Comparison of ENCODE assay signal across 23 cellular contexts in the genomic region with DNA sequence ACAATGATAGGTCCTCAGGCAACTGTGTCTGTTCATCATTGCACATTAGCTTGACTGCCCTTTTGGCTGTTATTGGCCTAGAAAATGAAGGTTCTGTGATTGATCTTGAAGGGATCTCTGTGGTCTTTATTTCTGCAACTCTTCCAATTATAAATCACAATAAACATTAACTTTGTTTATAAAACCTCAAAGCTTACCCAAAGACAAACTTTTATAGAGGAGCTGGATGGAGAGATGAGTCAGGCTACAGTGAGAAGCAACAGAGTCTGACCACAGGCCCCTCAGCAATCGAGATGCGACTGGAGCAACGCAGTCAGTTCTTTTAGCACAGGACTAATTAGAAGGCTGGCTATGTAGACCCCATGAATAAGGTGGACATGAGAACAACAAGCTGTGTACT. TPM values are rescaled to one million over a fixed set of nuclear protein-coding genes. Genes with fewer than 3 reads are reported as not detected.
DNase-seq lines count a peak whose midpoint lies in the region; ATAC-seq and TF ChIP-seq lines count a peak whose summit lies in the region.
"Had no signal": no experiment of that assay in that cellular context is flagged by ENCODE, and none has a peak within 500 bp of the region (broad histone marks: within the 10 kb centered on the region; RNA-seq: fewer than 3 reads in every experiment).

No MANE protein-coding gene starts in this region.

- H3K27ac ChIP-seq in fibroblast of lung (ENCODE audit: insufficient read depth, low read length) = peak overlapping the region; percentile 31
- H3K27ac ChIP-seq in neutrophil = peak overlapping the region; percentile 91
- H3K27ac ChIP-seq in uterus = no peak overlapping the region
- H3K27ac ChIP-seq: C4-2B, KMS-11, PC-9 had no signal

- no peak overlapping the region for H2AFZ ChIP-seq in fibroblast of lung (ENCODE audit: low read length)
- H2AFZ ChIP-seq: PC-9 had no signal

- peaks cover 0 to 1% (median 1%) of the 10 kb centered on the region in 3 donors for H3K27me3 Mint-ChIP-seq in CD14-positive monocyte (ENCODE audit: low read depth in 3 of 3)
- H3K27me3 Mint-ChIP-seq: activated CD8-positive, alpha-beta T cell treated with anti-CD3 and anti-CD28 coated beads for 36 hours; stimulated activated naive B cell treated with anti-CD40 and anti-IgM and Interleukin-4, amounts not matched to agents 10 μg/mL and 1 μg/mL and 100 μg/mL, for 72 hours; type B pancreatic cell had no signal

- no peak for ATAC-seq in HG03457 (IDR thresholded peaks at IDR 0.05; ENCODE audit: unreplicated experiment)
- ATAC-seq: activated CD8-positive, alpha-beta T cell treated with anti-CD3 and anti-CD28 coated beads for 36 hours; esophagus mucosa had no signal

- peaks cover 0 to 3% (median 0%) of the 10 kb centered on the region in 7 donors for H3K9me3 Mint-ChIP-seq in CD14-positive monocyte
- H3K9me3 Mint-ChIP-seq: activated CD8-positive, alpha-beta T cell treated with anti-CD3 and anti-CD28 coated beads for 36 hours; nephron progenitor cell; type B pancreatic cell had no signal

- peaks cover 93% of the 10 kb centered on the region for H3K4me1 Mint-ChIP-seq in CD14-positive monocyte

- no peaks in the 10 kb centered on the region for H4K20me1 ChIP-seq in fibroblast of lung (ENCODE audit: control insufficient read depth, extremely low read depth, insufficient read depth, low read length)

- no peak for TF ChIP-seq CTCF in CD14-positive monocyte (IDR thresholded peaks at IDR 0.05)
- no peak for TF ChIP-seq CTCF in fibroblast of lung (conservative IDR thresholded peaks at IDR 0.05 in 1 of 2, IDR thresholded peaks at IDR 0.05 in 1 of 2; ENCODE audit: low read depth in 1 of 2, low read length in 2 of 2)
- TF ChIP-seq CTCF in neutrophil (IDR thresholded peaks at IDR 0.05) = no peak
- TF ChIP-seq CTCF in uterus (IDR thresholded peaks at IDR 0.05) = no peak

- H3K4me1 ChIP-seq in fibroblast of lung (ENCODE audit: control insufficient read depth, extremely low read depth, insufficient read depth, low read length) (peaks cover 37% of the 10 kb centered on the region), neutrophil (ENCODE audit: control insufficient read depth in 1 of 2, insufficient read depth in 1 of 2, low read depth in 1 of 2, low read length in 1 of 2) (peaks cover 92 to 96% of the 10 kb centered on the region in 2 experiments), uterus (peaks cover 0 to 11% of the 10 kb centered on the region in 2 donors)

- peaks cover 99% of the 10 kb centered on the region for H3K79me2 ChIP-seq in fibroblast of lung (ENCODE audit: control insufficient read depth, insufficient read depth, low read length)

- H3K36me3 Mint-ChIP-seq in CD14-positive monocyte = peaks cover 52 to 63% of the 10 kb centered on the region in 2 donors

- in situ Hi-C loops in G401 (cut with HindIII; ENCODE audit: low sequenced_read_pairs) = no loop called here

- TF ChIP-seq POLR2A in uterus (IDR thresholded peaks at IDR 0.05) = no peak

- H3K9me3 ChIP-seq in fibroblast of lung (ENCODE audit: control insufficient read depth, insufficient read depth, low read depth, low read length) (no peaks in the 10 kb centered on the region), neutrophil (no peaks in the 10 kb centered on the region), uterus (no peaks in the 10 kb centered on the region)
- H3K9me3 ChIP-seq: ascending aorta had no signal

- H3K36me3 ChIP-seq in fibroblast of lung (ENCODE audit: control insufficient read depth, insufficient read depth, low read length) (peaks cover 5% of the 10 kb centered on the region), neutrophil (peaks cover 4% of the 10 kb centered on the region), uterus (no peaks in the 10 kb centered on the region)

- H3K27me3 ChIP-seq in fibroblast of lung (ENCODE audit: control insufficient read depth, insufficient read depth, low read length) (no peaks in the 10 kb centered on the region), neutrophil (no peaks in the 10 kb centered on the region), uterus (no peaks in the 10 kb centered on the region)
- H3K27me3 ChIP-seq: ascending aorta had no signal

- intact Hi-C loops in CD14-positive monocyte (cut with micrococcal nuclease) = no loop called here
- intact Hi-C loops in uterus (cut with DNase I; ENCODE audit: low total_unique reads) = no loop called here

- H3K4me3 Mint-ChIP-seq in CD14-positive monocyte = peak overlapping the region; percentile 69 to 73
- H3K4me3 Mint-ChIP-seq: activated CD8-positive, alpha-beta T cell treated with anti-CD3 and anti-CD28 coated beads for 36 hours; nephron progenitor cell; type B pancreatic cell had no signal

- DNase-seq in CD14-positive monocyte (ENCODE audit: low spot score) = no peak
- DNase-seq in MV-4-11 (lab: John Stamatoyannopoulos, UW) = peak; percentile 38
- DNase-seq in fibroblast of lung (ENCODE audit: low read depth in 2 of 2) = peak; percentile 64 to 72
- no peak for DNase-seq in NCI-H1436 treated with DMSO at 0.1 percent for 48 hours (lab: John Stamatoyannopoulos, UW)
- no peak for DNase-seq in G401 (ENCODE audit: low spot score)
- DNase-seq in uterus = no peak
- DNase-seq: activated CD8-positive, alpha-beta T cell treated with anti-CD3 and anti-CD28 coated beads for 36 hours; activated effector memory CD4-positive, alpha-beta T cell treated with Interleukin-2 at 50 U/mL for 16 hours; H7; NCI-H187; NCI-H524; nephron progenitor cell; PC-9; stimulated activated naive B cell treated with anti-CD40 and anti-IgM and Interleukin-4, amounts not matched to agents 10 μg/mL and 1 μg/mL and 100 μg/mL, for 72 hours had no signal

- no peak overlapping the region for H3K9ac ChIP-seq in fibroblast of lung (ENCODE audit: insufficient read depth, low read length)
- H3K9ac ChIP-seq: KMS-11 had no signal

- H3K4me2 ChIP-seq in fibroblast of lung (ENCODE audit: extremely low read depth, insufficient read depth, low read length) = peak overlapping the region; percentile 46
- H3K4me2 ChIP-seq: KMS-11, PC-9 had no signal

- peak overlapping the region; percentile 94 to 99 (median 97) for H3K27ac Mint-ChIP-seq in CD14-positive monocyte
- H3K27ac Mint-ChIP-seq: activated CD8-positive, alpha-beta T cell treated with anti-CD3 and anti-CD28 coated beads for 36 hours; nephron progenitor cell had no signal

- no peak overlapping the region for H3K4me3 ChIP-seq in fibroblast of lung (replicated peaks in 1 of 4; ENCODE audit: control extremely low read depth in 1 of 4, insufficient read depth in 1 of 4, low read depth in 3 of 4, low read length in 4 of 4)
- H3K4me3 ChIP-seq in neutrophil (ENCODE audit: low read depth in 1 of 2, low read length in 1 of 2) = peak overlapping the region in 1 of 2 experiments; percentile 40
- no peak overlapping the region for H3K4me3 ChIP-seq in uterus
- H3K4me3 ChIP-seq: ascending aorta, PC-9 had no signal

RNA-seq across cellular contexts. Expression of a gene that starts 5.3 kb away (rescaled TPM):
- polyA plus RNA-seq in CD14-positive monocyte (100 to 1,000 TPM; 352 to 443 TPM), fibroblast of lung (95.6 and 128 TPM in 2 replicates)
- total RNA-seq in fibroblast of lung (154 and 191 TPM in 2 replicates), uterus (100 to 1,000 TPM; 121 to 200 (median 141) TPM)
- 82.3 and 119 TPM in 2 replicates for polyA plus RNA-seq in fibroblast of lung (2012)
- polyA minus RNA-seq in fibroblast of lung (ENCODE audit: low replicate concordance) = 56.9 and 95.6 TPM in 2 replicates
- 912 and 1,162 TPM in 2 replicates for total RNA-seq in G401 (2014; rRNA removed; shearing (Covaris generic))

RNA-seq across cellular contexts. Expression of a gene that starts 53.5 kb away (rescaled TPM):
- polyA plus RNA-seq in CD14-positive monocyte (under 1 TPM; 0.14 to 0.15 TPM), fibroblast of lung (not detected in 2 replicates)
- total RNA-seq in fibroblast of lung (not detected in 2 replicates), uterus (not detected)
- not detected in 2 replicates for polyA plus RNA-seq in fibroblast of lung (2012)
- 0.52 TPM in 1 of 2 replicates, not detected in the other for polyA minus RNA-seq in fibroblast of lung (ENCODE audit: low replicate concordance)
- 0.18 and 0.24 TPM in 2 replicates for total RNA-seq in G401 (2014; rRNA removed; shearing (Covaris generic))
- total RNA-seq: activated CD8-positive, alpha-beta T cell treated with anti-CD3 and anti-CD28 coated beads for 36 hours; ascending aorta; dermis microvascular lymphatic vessel endothelial cell; esophagus mucosa; H7; lower leg skin; PC-9 had no signal

RNA-seq across cellular contexts. Expression of a gene that starts 58.5 kb away (rescaled TPM):
- polyA plus RNA-seq in CD14-positive monocyte = under 1 TPM; 0.29 to 0.50 TPM
- not detected in 2 replicates for total RNA-seq in fibroblast of lung
- polyA plus RNA-seq in fibroblast of lung = not detected in 2 replicates
- polyA plus RNA-seq in fibroblast of lung (2012) = not detected in 2 replicates
- polyA minus RNA-seq in fibroblast of lung (ENCODE audit: low replicate concordance) = not detected in 2 replicates
- total RNA-seq in G401 (2014; rRNA removed; shearing (Covaris generic)) = 0.31 and 0.43 TPM in 2 replicates
- under 1 TPM in 1 of 4 donors, not detected in 3; 0.28 TPM for total RNA-seq in uterus
- total RNA-seq: activated CD8-positive, alpha-beta T cell treated with anti-CD3 and anti-CD28 coated beads for 36 hours; ascending aorta; dermis microvascular lymphatic vessel endothelial cell; esophagus mucosa; H7; PC-9 had no signal

Comparison
In these comparisons a context has a peak if more than half of its experiments do, and no peak if none do; other contexts are left out.
1. DNase-seq: peak in MV-4-11 (single experiment) and fibroblast of lung (2 of 2); none in CD14-positive monocyte (single experiment), NCI-H1436 treated with DMSO at 0.1 percent for 48 hours (single experiment), G401 (single experiment) and uterus (0 of 2).
2. H3K27ac ChIP-seq: peak in fibroblast of lung (single experiment) and neutrophil (single experiment); none in uterus (0 of 2).